ENCODE assay signal across 1 cellular context in genomic region chr14:65704412-65704811, GRCh38.
TF ChIP-seq lines count a peak whose summit lies in the region.

No MANE protein-coding gene starts in this region.

TF ChIP-seq in GM23338, 12 proteins besides CTCF, POLR2A, EP300 and RAD21 (continued from another document):
- no peak for TF ChIP-seq ZNF462 (CRISPR knock-in tag; IDR thresholded peaks at IDR 0.05)
- TF ChIP-seq JUNB (IDR thresholded peaks at IDR 0.05; ENCODE audit: unreplicated experiment) = no peak
- no peak for TF ChIP-seq ZNF331 (CRISPR knock-in tag; IDR thresholded peaks at IDR 0.05; ENCODE audit: low read depth)
